15 cellular contexts compared by ENCODE assay signal in genomic region chr3:193906849-193907410, GRCh38.
A peak's percentile ranks its signal among the peaks of the same experiment; 100 is the strongest.
DNase-seq lines count a peak whose midpoint lies in the region; ATAC-seq and TF ChIP-seq lines count a peak whose summit lies in the region.
"Had no signal": no experiment of that assay in that cellular context is flagged by ENCODE, and none has a peak within 500 bp of the region (broad histone marks: within the 10 kb centered on the region; RNA-seq: fewer than 3 reads in every experiment).

No MANE protein-coding gene starts in this region.

- peaks cover 19% of the 10 kb centered on the region for H3K4me1 Mint-ChIP-seq in activated CD4-positive, alpha-beta memory T cell treated with anti-CD3 and anti-CD28 coated beads for 36 hours (ENCODE audit: low read depth)
- peaks cover 20 to 23% (median 22%) of the 10 kb centered on the region in 3 donors for H3K4me1 Mint-ChIP-seq in T-cell
- no peaks in the 10 kb centered on the region for H3K4me1 Mint-ChIP-seq in stimulated activated effector memory CD8-positive, alpha-beta T cell treated with anti-CD3 and anti-CD28 coated beads, Interleukin-12 subunit alpha, Interleukin-12 subunit beta, amount 100 ng/mL, for 72 hours

- CTCF ChIA-PET in HEK293 (lab: Yijun Ruan, JAX), result interaction anchor here (0.5 kb wide), 1 partner anchor 126 kb away, joined by 3 read pairs; no protein-coding TSS in a partner anchor
- CTCF ChIA-PET in activated CD4-positive, alpha-beta memory T cell treated with anti-CD3 and anti-CD28 coated beads for 36 hours (lab: Charles Lee), result no interaction called here
- CTCF ChIA-PET in T-cell (lab: Charles Lee), result no interaction called here

- DNase-seq in SIG-M5 treated with dmso at 0.1 percent for 504 hours (lab: John Stamatoyannopoulos, UW; ENCODE audit: unreplicated experiment) (peak; percentile 10), SIG-M5 (lab: John Stamatoyannopoulos, UW) (no peak), epithelial cell of prostate (ENCODE audit: low read depth, low spot score) (peak; percentile 62), T-cell (no peak)
- DNase-seq in activated CD4-positive, alpha-beta memory T cell treated with anti-CD3 and anti-CD28 coated beads for 36 hours, result no peak
- no peak for DNase-seq in stimulated activated effector memory CD8-positive, alpha-beta T cell treated with anti-CD3 and anti-CD28 coated beads, Interleukin-12 subunit alpha, Interleukin-12 subunit beta, amount 100 ng/mL, for 72 hours (ENCODE audit: low spot score in 2 of 2)
- DNase-seq: 8988T; CD4-positive, alpha-beta memory T cell; DMS153; DMS79 treated with DMSO at 0.1 percent for 48 hours; EL; GOT3; H9 had no signal

- no peak for TF ChIP-seq CTCF in HEK293 (tag by site-specific recombination; IDR thresholded peaks at IDR 0.05)

- no peak overlapping the region for H3K4me3 ChIP-seq in HEK293 (ENCODE audit: low read depth, low read length)

- H3K9me3 ChIP-seq in HEK293 (ENCODE audit: control insufficient read depth, insufficient read depth, low read depth, low read length), result no peaks in the 10 kb centered on the region

- ATAC-seq in T-cell (replicated peaks in 1 of 4), result no peak
- ATAC-seq in stimulated activated effector memory CD8-positive, alpha-beta T cell treated with anti-CD3 and anti-CD28 coated beads, Interleukin-12 subunit alpha, Interleukin-12 subunit beta, amount 100 ng/mL, for 72 hours, result no peak

- intact Hi-C loops in activated CD4-positive, alpha-beta memory T cell treated with anti-CD3 and anti-CD28 coated beads for 36 hours (cut with micrococcal nuclease), result no loop called here

- peaks cover 4% of the 10 kb centered on the region for H3K36me3 Mint-ChIP-seq in activated CD4-positive, alpha-beta memory T cell treated with anti-CD3 and anti-CD28 coated beads for 36 hours
- H3K36me3 Mint-ChIP-seq in T-cell, result no peaks in the 10 kb centered on the region
- H3K36me3 Mint-ChIP-seq in stimulated activated effector memory CD8-positive, alpha-beta T cell treated with anti-CD3 and anti-CD28 coated beads, Interleukin-12 subunit alpha, Interleukin-12 subunit beta, amount 100 ng/mL, for 72 hours, result no peaks in the 10 kb centered on the region
- H3K36me3 Mint-ChIP-seq: CD4-positive, alpha-beta memory T cell had no signal

- H3K4me3 Mint-ChIP-seq in activated CD4-positive, alpha-beta memory T cell treated with anti-CD3 and anti-CD28 coated beads for 36 hours, result no peak overlapping the region
- H3K4me3 Mint-ChIP-seq in T-cell, result no peak overlapping the region
- no peak overlapping the region for H3K4me3 Mint-ChIP-seq in stimulated activated effector memory CD8-positive, alpha-beta T cell treated with anti-CD3 and anti-CD28 coated beads, Interleukin-12 subunit alpha, Interleukin-12 subunit beta, amount 100 ng/mL, for 72 hours
- H3K4me3 Mint-ChIP-seq: CD4-positive, alpha-beta memory T cell; H9 had no signal

- no peak overlapping the region for H3K27ac ChIP-seq in HEK293 (ENCODE audit: extremely low read depth, low read depth, low read length)
- peak overlapping the region; percentile 36 for H3K27ac ChIP-seq in epithelial cell of prostate
- H3K27ac ChIP-seq: C4-2B had no signal

- H3K27ac Mint-ChIP-seq in activated CD4-positive, alpha-beta memory T cell treated with anti-CD3 and anti-CD28 coated beads for 36 hours, result no peak overlapping the region
- no peak overlapping the region for H3K27ac Mint-ChIP-seq in T-cell
- no peak overlapping the region for H3K27ac Mint-ChIP-seq in stimulated activated effector memory CD8-positive, alpha-beta T cell treated with anti-CD3 and anti-CD28 coated beads, Interleukin-12 subunit alpha, Interleukin-12 subunit beta, amount 100 ng/mL, for 72 hours
- H3K27ac Mint-ChIP-seq: CD4-positive, alpha-beta memory T cell; H9 had no signal

- POLR2A ChIA-PET in HEK293 (lab: Yijun Ruan, JAX), result no interaction called here
- POLR2A ChIA-PET in activated CD4-positive, alpha-beta memory T cell treated with anti-CD3 and anti-CD28 coated beads for 36 hours (lab: Charles Lee), result no interaction called here
- POLR2A ChIA-PET in T-cell (lab: Charles Lee), result no interaction called here

- peaks cover 12% of the 10 kb centered on the region for H3K9me3 Mint-ChIP-seq in activated CD4-positive, alpha-beta memory T cell treated with anti-CD3 and anti-CD28 coated beads for 36 hours
- H3K9me3 Mint-ChIP-seq in T-cell, result peaks cover 0 to 8% (median 0%) of the 10 kb centered on the region in 3 donors
- peaks cover 3% of the 10 kb centered on the region for H3K9me3 Mint-ChIP-seq in stimulated activated effector memory CD8-positive, alpha-beta T cell treated with anti-CD3 and anti-CD28 coated beads, Interleukin-12 subunit alpha, Interleukin-12 subunit beta, amount 100 ng/mL, for 72 hours

- H3K36me3 ChIP-seq in HEK293 (ENCODE audit: control insufficient read depth in 2 of 2, insufficient read depth in 1 of 2, low read length in 2 of 2), result no peaks in the 10 kb centered on the region

- H3K4me1 ChIP-seq in HEK293 (ENCODE audit: control insufficient read depth, insufficient read depth, low read length), result no peaks in the 10 kb centered on the region

- H3K27me3 Mint-ChIP-seq in activated CD4-positive, alpha-beta memory T cell treated with anti-CD3 and anti-CD28 coated beads for 36 hours, result peaks cover 1% of the 10 kb centered on the region
- peaks cover 0 to 5% of the 10 kb centered on the region in 2 donors for H3K27me3 Mint-ChIP-seq in T-cell

TF ChIP-seq in HEK293, 187 proteins besides CTCF, POLR2A, EP300 and RAD21:
- TF ChIP-seq WT1 (tag by site-specific recombination; IDR thresholded peaks at IDR 0.05), result no peak
- TF ChIP-seq ZNF140 (tag by site-specific recombination; IDR thresholded peaks at IDR 0.05), result peak; percentile 24; the same call in 1 of the 2 replicates

Comparison
In these comparisons a context has a peak if more than half of its experiments do, and no peak if none do; other contexts are left out.
1. DNase-seq: peak in SIG-M5 treated with dmso at 0.1 percent for 504 hours (single experiment) and epithelial cell of prostate (single experiment); none in SIG-M5 (single experiment), activated CD4-positive, alpha-beta memory T cell treated with anti-CD3 and anti-CD28 coated beads for 36 hours (single experiment), T-cell (0 of 34) and stimulated activated effector memory CD8-positive, alpha-beta T cell treated with anti-CD3 and anti-CD28 coated beads, Interleukin-12 subunit alpha, Interleukin-12 subunit beta, amount 100 ng/mL, for 72 hours (0 of 2).